Comparison of ENCODE assay signal across 30 cellular contexts in genomic region chr4:68589790-68590189, GRCh38. TPM values are rescaled to one million over a fixed set of nuclear protein-coding genes. Genes with fewer than 3 reads are reported as not detected.
DNase-seq lines count a peak whose midpoint lies in the region; ATAC-seq and TF ChIP-seq lines count a peak whose summit lies in the region.
"Had no signal": no experiment of that assay in that cellular context is flagged by ENCODE, and none has a peak within 500 bp of the region (broad histone marks: within the 10 kb centered on the region; RNA-seq: fewer than 3 reads in every experiment).

No MANE protein-coding gene starts in this region.

- H3K4me3 ChIP-seq in GM23338: no peak overlapping the region
- no peak overlapping the region for H3K4me3 ChIP-seq in PC-3 (ENCODE audit: low read length)
- H3K4me3 ChIP-seq in mesendoderm (ENCODE audit: low read length): no peak overlapping the region
- no peak overlapping the region for H3K4me3 ChIP-seq in MG63
- H3K4me3 ChIP-seq: BLaER1, K562, PC-9 had no signal

- no peak overlapping the region for H3K18ac ChIP-seq in mesendoderm (ENCODE audit: low read length)

- H2AFZ ChIP-seq in GM23338 (no peak overlapping the region), PC-3 (ENCODE audit: low read length) (no peak overlapping the region)
- H2AFZ ChIP-seq: PC-9 had no signal

- TF ChIP-seq CTCF in GM23338 (conservative IDR thresholded peaks at IDR 0.05; ENCODE audit: low read depth in 2 of 2) (no peak), PC-3 (conservative IDR thresholded peaks at IDR 0.05; ENCODE audit: low read depth, low read length) (no peak)

- no peak overlapping the region for H3K4me3 Mint-ChIP-seq in GM23338
- H3K4me3 Mint-ChIP-seq in activated naive CD8-positive, alpha-beta T cell treated with anti-CD3 and anti-CD28 coated beads, Interleukin-2, amount 50 U/mL, for 24 hours: no peak overlapping the region
- H3K4me3 Mint-ChIP-seq: CD4-positive, CD25-positive, alpha-beta regulatory T cell had no signal

- H3K4ac ChIP-seq in mesendoderm (ENCODE audit: low read depth, low read length): no peak overlapping the region

- POLR2A ChIA-PET in PC-3 (lab: Charles Lee; ENCODE audit: unreplicated experiment): no interaction called here

- no peak overlapping the region for H2BK5ac ChIP-seq in mesendoderm (ENCODE audit: low read length)

- H2AK5ac ChIP-seq in mesendoderm (ENCODE audit: low read length): no peak overlapping the region

- H3K9me3 Mint-ChIP-seq in GM23338: peaks cover 5% of the 10 kb centered on the region; the same call in 2 of the 3 replicates
- no peaks in the 10 kb centered on the region for H3K9me3 Mint-ChIP-seq in activated naive CD8-positive, alpha-beta T cell treated with anti-CD3 and anti-CD28 coated beads, Interleukin-2, amount 50 U/mL, for 24 hours

- no peak overlapping the region for H3K9ac ChIP-seq in PC-3 (ENCODE audit: low read length)
- H3K9ac ChIP-seq in mesendoderm (ENCODE audit: low read length): no peak overlapping the region
- H3K9ac ChIP-seq: BLaER1 had no signal

- H3K27me3 ChIP-seq in GM23338 (ENCODE audit: insufficient read depth) (no peaks in the 10 kb centered on the region), PC-3 (ENCODE audit: low read length) (no peaks in the 10 kb centered on the region), mesendoderm (ENCODE audit: insufficient read depth, low read length, poor library complexity) (no peaks in the 10 kb centered on the region), MG63 (no peaks in the 10 kb centered on the region)
- H3K27me3 ChIP-seq: BLaER1 had no signal

- no peak overlapping the region for H4K5ac ChIP-seq in mesendoderm (ENCODE audit: low read length)

- H3K27ac Mint-ChIP-seq in GM23338: no peak overlapping the region
- H3K27ac Mint-ChIP-seq in activated naive CD8-positive, alpha-beta T cell treated with anti-CD3 and anti-CD28 coated beads, Interleukin-2, amount 50 U/mL, for 24 hours: no peak overlapping the region
- H3K27ac Mint-ChIP-seq: CD4-positive, CD25-positive, alpha-beta regulatory T cell had no signal

- no peak overlapping the region for H2BK15ac ChIP-seq in mesendoderm (replicated peaks; ENCODE audit: low read depth)

- H3K36me3 Mint-ChIP-seq in GM23338 (ENCODE audit: low read depth): no peaks in the 10 kb centered on the region
- H3K36me3 Mint-ChIP-seq in activated naive CD8-positive, alpha-beta T cell treated with anti-CD3 and anti-CD28 coated beads, Interleukin-2, amount 50 U/mL, for 24 hours (ENCODE audit: low read depth): no peaks in the 10 kb centered on the region
- H3K36me3 Mint-ChIP-seq: CD4-positive, CD25-positive, alpha-beta regulatory T cell had no signal

- no TSS peak for BruUV-seq in PC-3 (replicated peaks; lab: Mats Ljungman, UMichigan)

- H3K4me1 ChIP-seq in GM23338 (ENCODE audit: insufficient read depth) (no peaks in the 10 kb centered on the region), PC-3 (ENCODE audit: insufficient read depth, low read length) (peaks cover 22% of the 10 kb centered on the region), mesendoderm (ENCODE audit: control insufficient read depth, low read depth, low read length) (no peaks in the 10 kb centered on the region)
- H3K4me1 ChIP-seq: BLaER1 had no signal

- H3F3A ChIP-seq in GM23338 (replicated peaks; ENCODE audit: low read depth) (no peaks in the 10 kb centered on the region), PC-3 (ENCODE audit: low read length, unreplicated experiment) (no peaks in the 10 kb centered on the region)

- no peaks in the 10 kb centered on the region for H3K9me3 ChIP-seq in PC-3 (ENCODE audit: low read length)
- no peaks in the 10 kb centered on the region for H3K9me3 ChIP-seq in MG63
- H3K9me3 ChIP-seq: BLaER1 had no signal

- no peak overlapping the region for H2BK120ac ChIP-seq in mesendoderm (ENCODE audit: low read depth, low read length)

- no peak overlapping the region for H3K56ac ChIP-seq in mesendoderm (ENCODE audit: low read length)

- DNase-seq in GM23338 (ENCODE audit: low spot score): peak; percentile 20
- DNase-seq in PC-3: peak; percentile 49
- peak; percentile 30 for DNase-seq in mesendoderm
- no peak for DNase-seq in MG63
- DNase-seq in dedifferentiated amniotic fluid mesenchymal stem cell (ENCODE audit: extremely low spot score): no peak
- DNase-seq in activated naive CD8-positive, alpha-beta T cell treated with anti-CD3 and anti-CD28 coated beads, Interleukin-2, amount 50 U/mL, for 24 hours: no peak
- DNase-seq: CD4-positive, CD25-positive, alpha-beta regulatory T cell; DMS53; H7; NCI-H1105 treated with DMSO at 0.1 percent for 48 hours; NCI-H146; NCI-H1930; NCI-H2107; NCI-H446 treated with DMSO at 0.1 percent for 48 hours; NCI-H82; NK-92 treated with Interleukin-12 subunit alpha and Interleukin-12 subunit beta, amount 100 ng/mL, for 24 hours; PC-9; SHP77 had no signal

- H3K4me1 Mint-ChIP-seq in GM23338: peaks cover 15% of the 10 kb centered on the region; the same call in 2 of the 3 replicates
- no peaks in the 10 kb centered on the region for H3K4me1 Mint-ChIP-seq in activated naive CD8-positive, alpha-beta T cell treated with anti-CD3 and anti-CD28 coated beads, Interleukin-2, amount 50 U/mL, for 24 hours
- H3K4me1 Mint-ChIP-seq: CD4-positive, CD25-positive, alpha-beta regulatory T cell had no signal

- H3K27ac ChIP-seq in GM23338 (ENCODE audit: low read depth): no peak overlapping the region
- no peak overlapping the region for H3K27ac ChIP-seq in PC-3 (ENCODE audit: low read length)
- no peak overlapping the region for H3K27ac ChIP-seq in mesendoderm (ENCODE audit: low read depth, low read length)
- H3K27ac ChIP-seq: BLaER1, PC-9 had no signal

- no peaks in the 10 kb centered on the region for H3K79me2 ChIP-seq in GM23338 (replicated peaks; ENCODE audit: insufficient read depth)
- H3K79me2 ChIP-seq in PC-3 (ENCODE audit: low read length): no peaks in the 10 kb centered on the region
- H3K79me2 ChIP-seq in mesendoderm (ENCODE audit: control insufficient read depth, insufficient read depth, low read length): no peaks in the 10 kb centered on the region

- H3K4me2 ChIP-seq in GM23338: no peak overlapping the region
- no peak overlapping the region for H3K4me2 ChIP-seq in PC-3 (ENCODE audit: low read length)
- H3K4me2 ChIP-seq in mesendoderm (ENCODE audit: low read length): no peak overlapping the region
- H3K4me2 ChIP-seq: BLaER1, PC-9 had no signal

- H4K20me1 ChIP-seq in GM23338 (replicated peaks; ENCODE audit: insufficient read depth) (no peaks in the 10 kb centered on the region), PC-3 (ENCODE audit: low read length) (no peaks in the 10 kb centered on the region)
- H4K20me1 ChIP-seq: BLaER1 had no signal

- no peaks in the 10 kb centered on the region for H3K9me2 ChIP-seq in GM23338 (ENCODE audit: insufficient read depth)
- no peaks in the 10 kb centered on the region for H3K9me2 ChIP-seq in PC-3 (replicated peaks; ENCODE audit: low read length)

- H3K79me1 ChIP-seq in mesendoderm (ENCODE audit: low read length): no peaks in the 10 kb centered on the region

- no peaks in the 10 kb centered on the region for H3K27me3 Mint-ChIP-seq in GM23338 (ENCODE audit: insufficient read depth, low read depth, poor library complexity)
- no peaks in the 10 kb centered on the region for H3K27me3 Mint-ChIP-seq in activated naive CD8-positive, alpha-beta T cell treated with anti-CD3 and anti-CD28 coated beads, Interleukin-2, amount 50 U/mL, for 24 hours
- H3K27me3 Mint-ChIP-seq: CD4-positive, CD25-positive, alpha-beta regulatory T cell had no signal

- intact Hi-C loops in PC-3 (cut with micrococcal nuclease): no loop called here

- ATAC-seq in GM23338 (no peak; the same call in 2 of the 3 replicates), PC-3 (no peak), esophagus mucosa (peak; percentile 69)
- ATAC-seq in activated naive CD8-positive, alpha-beta T cell treated with anti-CD3 and anti-CD28 coated beads, Interleukin-2, amount 50 U/mL, for 24 hours: no peak
- ATAC-seq: HepG2, K562 had no signal

- no peaks in the 10 kb centered on the region for H3K36me3 ChIP-seq in GM23338 (ENCODE audit: insufficient read depth)
- H3K36me3 ChIP-seq in PC-3 (ENCODE audit: low read depth, low read length): no peaks in the 10 kb centered on the region
- H3K36me3 ChIP-seq in mesendoderm (ENCODE audit: control insufficient read depth, insufficient read depth, low read length): no peaks in the 10 kb centered on the region
- no peaks in the 10 kb centered on the region for H3K36me3 ChIP-seq in MG63
- H3K36me3 ChIP-seq: BLaER1 had no signal

- CTCF ChIA-PET in PC-3 (lab: Charles Lee): no interaction called here

- no peak overlapping the region for H4K8ac ChIP-seq in mesendoderm (ENCODE audit: low read depth, low read length)

- H3K23ac ChIP-seq in mesendoderm (ENCODE audit: low read length): no peak overlapping the region

TF ChIP-seq in GM23338, 12 proteins besides CTCF, POLR2A, EP300 and RAD21 (continues in another document):
- TF ChIP-seq ETS1 (IDR thresholded peaks at IDR 0.05) (no peak), CREB1 (CRISPR knock-in tag; IDR thresholded peaks at IDR 0.05; ENCODE audit: low read depth) (no peak), JUNB (IDR thresholded peaks at IDR 0.05; ENCODE audit: unreplicated experiment) (no peak)

RNA-seq across cellular contexts. Expression of gene UGT2B17, which starts 13.7 kb away (rescaled TPM):
- not detected in 2 replicates for total RNA-seq in GM23338 (2014; rRNA removed; shearing (Covaris generic))
- not detected in 2 replicates for polyA plus RNA-seq in GM23338 (2016; fragmentation: Nextera tagmentation; extraction: Ambion mirVana)
- not detected in 2 replicates for total RNA-seq in PC-3 (2014; rRNA removed)
- 0.20 TPM for total RNA-seq in esophagus mucosa
- polyA plus RNA-seq in mesendoderm (2013, experiment 1 of 2): not detected
- polyA plus RNA-seq in mesendoderm (2013, experiment 2 of 2): 0.03 TPM
- total RNA-seq in MG63 (2014; rRNA removed; shearing (Covaris generic); ENCODE audit: low replicate concordance): not detected in 2 replicates
- total RNA-seq: CD4-positive, CD25-positive, alpha-beta regulatory T cell; Daoy; G401; H7; HepG2; HT1080; LHCN-M2; MCF 10A; PC-9; RPMI7951; SK-MEL-5 had no signal
- polyA plus RNA-seq: AG04450; CD4-positive, CD25-positive, alpha-beta regulatory T cell; HepG2; K562 had no signal

Comparison
In these comparisons a context has a peak if more than half of its experiments do, and no peak if none do; other contexts are left out.
1. DNase-seq: peak in GM23338 (single experiment), PC-3 (single experiment) and mesendoderm (single experiment); none in MG63 (single experiment), dedifferentiated amniotic fluid mesenchymal stem cell (single experiment) and activated naive CD8-positive, alpha-beta T cell treated with anti-CD3 and anti-CD28 coated beads, Interleukin-2, amount 50 U/mL, for 24 hours (single experiment).